Comparison of ENCODE assay signal across 14 cellular contexts in genomic region chr15:80070840-80071239, GRCh38. TPM values are rescaled to one million over a fixed set of nuclear protein-coding genes. Genes with fewer than 3 reads are reported as not detected.
DNase-seq lines count a peak whose midpoint lies in the region; ATAC-seq, FAIRE-seq and TF ChIP-seq lines count a peak whose summit lies in the region.
"Had no signal": no experiment of that assay in that cellular context is flagged by ENCODE, and none has a peak within 500 bp of the region (broad histone marks: within the 10 kb centered on the region; RNA-seq: fewer than 3 reads in every experiment).

No MANE protein-coding gene starts in this region.

- no peak for FAIRE-seq in pancreas (lab: Jason Lieb, UNC)
- FAIRE-seq: A204.1 had no signal

- H3K9me3 ChIP-seq in pancreas = no peaks in the 10 kb centered on the region
- H3K9me3 ChIP-seq: SJSA1 had no signal

- no peaks in the 10 kb centered on the region for H3K36me3 ChIP-seq in pancreas
- H3K36me3 ChIP-seq: brain microvascular endothelial cell, SJSA1 had no signal

- intact Hi-C loops in pancreas (cut with DNase I) = no loop called here

- peak overlapping the region; percentile 22 to 62 (median 61) for H3K27ac Mint-ChIP-seq in nephron
- H3K27ac Mint-ChIP-seq: activated CD8-positive, alpha-beta T cell treated with anti-CD3 and anti-CD28 coated beads for 36 hours had no signal

- ATAC-seq in HG02571 (IDR thresholded peaks at IDR 0.05; ENCODE audit: unreplicated experiment) (no peak), GM21723 (IDR thresholded peaks at IDR 0.05; ENCODE audit: unreplicated experiment) (no peak), pancreas (no peak)
- ATAC-seq: activated CD8-positive, alpha-beta T cell treated with anti-CD3 and anti-CD28 coated beads for 36 hours had no signal

- H3K36me3 Mint-ChIP-seq in nephron (ENCODE audit: low read depth) = no peaks in the 10 kb centered on the region

- TF ChIP-seq CTCF in nephron (IDR thresholded peaks at IDR 0.05; ENCODE audit: unreplicated experiment in 3 of 3) (no peak), pancreas (IDR thresholded peaks at IDR 0.05) (no peak)

- H3K4me1 Mint-ChIP-seq in nephron = peaks cover 42% of the 10 kb centered on the region

- H3K4me3 Mint-ChIP-seq in nephron = no peak overlapping the region

- H3K9me3 Mint-ChIP-seq in nephron = no peaks in the 10 kb centered on the region
- H3K9me3 Mint-ChIP-seq: activated CD8-positive, alpha-beta T cell treated with anti-CD3 and anti-CD28 coated beads for 36 hours; IgD-negative memory B cell had no signal

- H3K27me3 ChIP-seq in pancreas = no peaks in the 10 kb centered on the region
- H3K27me3 ChIP-seq: brain microvascular endothelial cell, SJSA1 had no signal

- H3K4me3 ChIP-seq in pancreas = no peak overlapping the region
- H3K4me3 ChIP-seq: SJSA1 had no signal

- peak overlapping the region in 1 of 4 donors; percentile 58 for H3K27ac ChIP-seq in pancreas
- H3K27ac ChIP-seq: brain microvascular endothelial cell, SJSA1 had no signal

- H3K4me1 ChIP-seq in pancreas = peaks cover 14 to 60% (median 50%) of the 10 kb centered on the region in 3 donors

- DNase-seq in DMS 273 (lab: John Stamatoyannopoulos, UW; ENCODE audit: unreplicated experiment) = peak; percentile 11
- no peak for DNase-seq in DMS 273 treated with DMSO at 0.1 percent for 48 hours (lab: John Stamatoyannopoulos, UW)
- peak; percentile 16 to 51 for DNase-seq in NCI-H2081 (lab: John Stamatoyannopoulos, UW)
- peak; percentile 69 for DNase-seq in amniotic epithelial cell (ENCODE audit: low read depth)
- DNase-seq in pancreas = no peak
- DNase-seq: activated CD8-positive, alpha-beta T cell treated with anti-CD3 and anti-CD28 coated beads for 36 hours; brain microvascular endothelial cell; trophoblast cell had no signal

- no peaks in the 10 kb centered on the region for H3K27me3 Mint-ChIP-seq in nephron (ENCODE audit: low read depth)
- H3K27me3 Mint-ChIP-seq: activated CD8-positive, alpha-beta T cell treated with anti-CD3 and anti-CD28 coated beads for 36 hours; IgD-negative memory B cell had no signal

RNA-seq across cellular contexts. Expression of gene ZFAND6, which starts 11.4 kb away (rescaled TPM):
- total RNA-seq in pancreas = 10 to 100 TPM; 16.9 to 33.1 (median 18.8) TPM
- 10 to 100 TPM; 18.3 to 41.5 TPM for polyA plus RNA-seq in pancreas

Comparison
In these comparisons a context has a peak if more than half of its experiments do, and no peak if none do; other contexts are left out.
1. DNase-seq: peak in DMS 273 (single experiment), NCI-H2081 (2 of 2) and amniotic epithelial cell (single experiment); none in DMS 273 treated with DMSO at 0.1 percent for 48 hours (single experiment) and pancreas (0 of 6).